In genomic region chr6:28176373-28176772, GRCh38 we compare ENCODE assay signal across 28 cellular contexts.
"Had no signal": no experiment of that assay in that cellular context is flagged by ENCODE, and none has a peak within 500 bp of the region (broad histone marks: within the 10 kb centered on the region; RNA-seq: fewer than 3 reads in every experiment).

No MANE protein-coding gene starts in this region.

- H3K36me3 ChIP-seq: stomach, suprapubic skin, thoracic aorta, thyroid gland, tibial artery, transverse colon, upper lobe of left lung, upper lobe of right lung, uterus, vagina had no signal

- DNase-seq: stimulated activated CD4-positive, alpha-beta T cell treated with anti-CD3 and anti-CD28 coated beads, Interleukin-2, amount 100 ng/mL, for 48 hours; stimulated activated CD4-positive, alpha-beta T cell treated with anti-CD3 and anti-CD28 coated beads, Interleukin-4, amount 100 ng/mL, for 1 hour; stimulated activated CD4-positive, alpha-beta T cell treated with anti-CD3 and anti-CD28 coated beads, Interleukin-4, amount 100 ng/mL, for 24 hours; stimulated activated CD4-positive, alpha-beta T cell treated with anti-CD3 and anti-CD28 coated beads, Interleukin-4, amount 100 ng/mL, for 4 hours; stimulated activated CD8-positive, alpha-beta memory T cell treated with anti-CD3 and anti-CD28 coated beads, Interleukin-4, amount 100 ng/mL, for 48 hours; stimulated activated naive B cell treated with anti-CD40 and anti-IgM and Interleukin-4, amounts not matched to agents 10 μg/mL and 1 μg/mL and 100 μg/mL, for 72 hours; stimulated activated naive CD4-positive, alpha-beta T cell; stimulated activated naive CD4-positive, alpha-beta T cell treated with Interleukin-2 at 50 U/mL for 16 hours; stimulated activated naive CD8-positive, alpha-beta T cell treated with anti-CD3 and anti-CD28 coated beads, Interleukin-15, amount 100 ng/mL, for 72 hours; stimulated activated naive CD8-positive, alpha-beta T cell treated with anti-CD3 and anti-CD28 coated beads, Interleukin-15, Interleukin-2, amounts not matched to agents 100 U/mL and 50 U/mL, for 24 hours; stomach; substantia nigra; testis; thyroid gland; tibial artery; transverse colon; upper lobe of left lung; upper lobe of right lung; uterus had no signal

- ATAC-seq: stimulated activated effector memory CD8-positive, alpha-beta T cell treated with anti-CD3 and anti-CD28 coated beads, Interleukin-12 subunit alpha, Interleukin-12 subunit beta, amount 100 ng/mL, for 72 hours; stimulated activated memory B cell treated with anti-CD40 and anti-IgM and Interleukin-4, amounts not matched to agents 10 μg/mL and 1 μg/mL and 100 μg/mL, for 72 hours; stimulated activated naive B cell treated with anti-CD40 and anti-IgM and Interleukin-4, amounts not matched to agents 10 μg/mL and 1 μg/mL and 100 μg/mL, for 72 hours; stimulated activated naive CD8-positive, alpha-beta T cell treated with anti-CD3 and anti-CD28 coated beads, Interleukin-15, amount 100 ng/mL, for 72 hours; stimulated activated naive CD8-positive, alpha-beta T cell treated with anti-CD3 and anti-CD28 coated beads, Interleukin-15, Interleukin-2, amounts not matched to agents 100 U/mL and 50 U/mL, for 24 hours; upper lobe of right lung had no signal

- H3K9me3 ChIP-seq: suprapubic skin, testis, thoracic aorta, thyroid gland, tibial nerve, transverse colon, upper lobe of left lung, upper lobe of right lung, uterus, vagina had no signal

- FAIRE-seq: urothelium cell line had no signal

- H3K4me1 ChIP-seq: stomach, suprapubic skin, testis, thyroid gland, tibial artery, tibial nerve, transverse colon, upper lobe of left lung, upper lobe of right lung, uterus, vagina had no signal

- H3K27me3 ChIP-seq: testis, thyroid gland, tibial nerve, upper lobe of left lung, upper lobe of right lung, uterus, vagina had no signal

- H3K4me3 ChIP-seq: stomach, suprapubic skin, testis, thoracic aorta, thyroid gland, tibial artery, tibial nerve, transverse colon, upper lobe of left lung, upper lobe of right lung, uterus, vagina had no signal

- H3K4me1 Mint-ChIP-seq: stimulated activated effector memory CD8-positive, alpha-beta T cell treated with anti-CD3 and anti-CD28 coated beads, Interleukin-12 subunit alpha, Interleukin-12 subunit beta, amount 100 ng/mL, for 72 hours; stimulated activated memory B cell treated with anti-CD40 and anti-IgM and Interleukin-4, amounts not matched to agents 10 μg/mL and 1 μg/mL and 100 μg/mL, for 72 hours; stimulated activated naive B cell treated with anti-CD40 and anti-IgM and Interleukin-4, amounts not matched to agents 10 μg/mL and 1 μg/mL and 100 μg/mL, for 72 hours; stimulated activated naive CD8-positive, alpha-beta T cell treated with anti-CD3 and anti-CD28 coated beads, Interleukin-15, amount 100 ng/mL, for 72 hours had no signal

- H3K36me3 Mint-ChIP-seq: stimulated activated effector memory CD8-positive, alpha-beta T cell treated with anti-CD3 and anti-CD28 coated beads, Interleukin-12 subunit alpha, Interleukin-12 subunit beta, amount 100 ng/mL, for 72 hours had no signal

- H3K27ac Mint-ChIP-seq: stimulated activated effector memory CD8-positive, alpha-beta T cell treated with anti-CD3 and anti-CD28 coated beads, Interleukin-12 subunit alpha, Interleukin-12 subunit beta, amount 100 ng/mL, for 72 hours; stimulated activated memory B cell treated with anti-CD40 and anti-IgM and Interleukin-4, amounts not matched to agents 10 μg/mL and 1 μg/mL and 100 μg/mL, for 72 hours; stimulated activated naive B cell treated with anti-CD40 and anti-IgM and Interleukin-4, amounts not matched to agents 10 μg/mL and 1 μg/mL and 100 μg/mL, for 72 hours; stimulated activated naive CD8-positive, alpha-beta T cell treated with anti-CD3 and anti-CD28 coated beads, Interleukin-15, amount 100 ng/mL, for 72 hours; stimulated activated naive CD8-positive, alpha-beta T cell treated with anti-CD3 and anti-CD28 coated beads, Interleukin-15, Interleukin-2, amounts not matched to agents 100 ng/mL and 50 ng/mL, for 24 hours; type B pancreatic cell had no signal

- H3K4me3 Mint-ChIP-seq: stimulated activated effector memory CD8-positive, alpha-beta T cell treated with anti-CD3 and anti-CD28 coated beads, Interleukin-12 subunit alpha, Interleukin-12 subunit beta, amount 100 ng/mL, for 72 hours; stimulated activated memory B cell treated with anti-CD40 and anti-IgM and Interleukin-4, amounts not matched to agents 10 μg/mL and 1 μg/mL and 100 μg/mL, for 72 hours; stimulated activated naive B cell treated with anti-CD40 and anti-IgM and Interleukin-4, amounts not matched to agents 10 μg/mL and 1 μg/mL and 100 μg/mL, for 72 hours; stimulated activated naive CD8-positive, alpha-beta T cell treated with anti-CD3 and anti-CD28 coated beads, Interleukin-15, amount 100 ng/mL, for 72 hours; stimulated activated naive CD8-positive, alpha-beta T cell treated with anti-CD3 and anti-CD28 coated beads, Interleukin-15, Interleukin-2, amounts not matched to agents 100 ng/mL and 50 ng/mL, for 24 hours; type B pancreatic cell had no signal

- H3K9me3 Mint-ChIP-seq: stimulated activated effector memory CD8-positive, alpha-beta T cell treated with anti-CD3 and anti-CD28 coated beads, Interleukin-12 subunit alpha, Interleukin-12 subunit beta, amount 100 ng/mL, for 72 hours; stimulated activated naive CD8-positive, alpha-beta T cell treated with anti-CD3 and anti-CD28 coated beads, Interleukin-15, Interleukin-2, amounts not matched to agents 100 ng/mL and 50 ng/mL, for 24 hours had no signal

- H3K27ac ChIP-seq: stomach, suprapubic skin, testis, thoracic aorta, thyroid gland, tibial artery, tibial nerve, transverse colon, upper lobe of left lung, upper lobe of right lung, uterus, vagina had no signal
